Comparison of ENCODE assay signal across 33 cellular contexts in genomic region chr6:147684906-147685305, GRCh38.
"Had no signal": no experiment of that assay in that cellular context is flagged by ENCODE, and none has a peak within 500 bp of the region (broad histone marks: within the 10 kb centered on the region; RNA-seq: fewer than 3 reads in every experiment).

No MANE protein-coding gene starts in this region.

- H3K27me3 ChIP-seq: ascending aorta had no signal

- H3K36me3 ChIP-seq: ascending aorta had no signal

- H3K9me3 ChIP-seq: ascending aorta had no signal

- H3K4me3 Mint-ChIP-seq: activated B cell treated with CpG ODN at 0.5 μM for 24 hours; activated CD4-positive, alpha-beta memory T cell treated with anti-CD3 and anti-CD28 coated beads for 36 hours; activated CD4-positive, alpha-beta T cell treated with anti-CD3 and anti-CD28 coated beads, Interleukin-2, amount 10 ng/mL, durations not matched to agents 24 days and 14 days; activated CD8-positive, alpha-beta T cell treated with anti-CD3 and anti-CD28 coated beads for 36 hours; activated naive CD4-positive, alpha-beta T cell treated with anti-CD3 and anti-CD28 coated beads for 36 hours; activated naive CD8-positive, alpha-beta T cell treated with anti-CD3 and anti-CD28 coated beads for 36 hours; activated T-cell treated with anti-CD3 and anti-CD28 coated beads, Interleukin-2, amount 50 U/mL, for 4 hours; activated T-cell treated with anti-CD3 and anti-CD28 coated beads, Interleukin-2, amount 50 U/mL, for 72 hours; activated T-helper 1 cell treated with anti-CD3 and anti-CD28 coated beads, Interleukin-12 subunit alpha, Interleukin-12 subunit beta, Interleukin-2, Interleukin-4 antibody, amounts not matched to agents 30 ng/mL and 10 ng/mL and 1 ng/mL, durations not matched to agents 14 hours and 24 hours and 36 hours; activated T-helper 17 cell treated with anti-CD3 and anti-CD28 coated beads, Interleukin-2, amount 50 U/mL, for 72 hours; brain; T-helper 1 cell treated with Interleukin-12 subunit alpha and Interleukin-12 subunit beta and Interleukin-4 antibody, amounts not matched to agents 30 μg/mL and 1 μg/mL, for 36 hours; T-helper 2 cell treated with Interferon-gamma antibody and Interleukin-4, amounts not matched to agents 5 μg/mL and 100 μg/mL, for 36 hours had no signal

- H3K27me3 Mint-ChIP-seq: activated B cell treated with CpG ODN at 0.5 μM for 24 hours; activated CD4-positive, alpha-beta memory T cell treated with anti-CD3 and anti-CD28 coated beads for 36 hours; activated CD4-positive, alpha-beta T cell treated with anti-CD3 and anti-CD28 coated beads, Interleukin-2, amount 10 ng/mL, durations not matched to agents 24 days and 14 days; activated naive CD8-positive, alpha-beta T cell treated with anti-CD3 and anti-CD28 coated beads for 36 hours; activated T-helper 17 cell treated with anti-CD3 and anti-CD28 coated beads, Interleukin-2, amount 50 U/mL, for 72 hours; brain had no signal

- H3K27ac Mint-ChIP-seq: activated B cell treated with CpG ODN at 0.5 μM for 24 hours; activated CD4-positive, alpha-beta memory T cell treated with anti-CD3 and anti-CD28 coated beads for 36 hours; activated CD4-positive, alpha-beta T cell treated with anti-CD3 and anti-CD28 coated beads, Interleukin-2, amount 10 ng/mL, durations not matched to agents 24 days and 14 days; activated CD8-positive, alpha-beta T cell treated with anti-CD3 and anti-CD28 coated beads for 36 hours; activated naive CD4-positive, alpha-beta T cell treated with anti-CD3 and anti-CD28 coated beads for 36 hours; activated naive CD4-positive, alpha-beta T cell treated with anti-CD3 and anti-CD28 coated beads, Interleukin-2, amount 50 U/mL, for 72 hours; activated naive CD8-positive, alpha-beta T cell treated with anti-CD3 and anti-CD28 coated beads for 36 hours; activated T-cell treated with anti-CD3 and anti-CD28 coated beads, Interleukin-2, amount 50 U/mL, for 72 hours; activated T-helper 1 cell treated with anti-CD3 and anti-CD28 coated beads, Interleukin-12 subunit alpha, Interleukin-12 subunit beta, Interleukin-2, Interleukin-4 antibody, amounts not matched to agents 30 ng/mL and 10 ng/mL and 1 ng/mL, durations not matched to agents 14 hours and 24 hours and 36 hours; activated T-helper 17 cell treated with anti-CD3 and anti-CD28 coated beads, Interleukin-2, amount 50 U/mL, for 72 hours; brain; T-helper 1 cell treated with Interleukin-12 subunit alpha and Interleukin-12 subunit beta and Interleukin-4 antibody, amounts not matched to agents 30 μg/mL and 1 μg/mL, for 36 hours; T-helper 2 cell treated with Interferon-gamma antibody and Interleukin-4, amounts not matched to agents 5 μg/mL and 100 μg/mL, for 36 hours had no signal

- DNase-seq: activated B cell treated with CpG ODN at 0.5 μM for 24 hours; activated CD4-positive, alpha-beta memory T cell treated with anti-CD3 and anti-CD28 coated beads for 36 hours; activated CD4-positive, alpha-beta T cell treated with anti-CD3 and anti-CD28 coated beads for 4 hours; activated CD4-positive, alpha-beta T cell treated with anti-CD3 and anti-CD28 coated beads, Interleukin-2, amount 10 ng/mL, durations not matched to agents 24 days and 14 days; activated CD4-positive, alpha-beta T cell treated with anti-CD3 and anti-CD28 coated beads, Interleukin-2, amount 50 U/mL, for 1 hour; activated CD4-positive, alpha-beta T cell treated with anti-CD3 and anti-CD28 coated beads, Interleukin-2, amount 50 U/mL, for 4 hours; activated CD8-positive, alpha-beta memory T cell treated with anti-CD3 and anti-CD28 coated beads, Interleukin-2, amount 50 U/mL, for 4 hours; activated CD8-positive, alpha-beta T cell treated with anti-CD3 and anti-CD28 coated beads for 36 hours; activated effector memory CD4-positive, alpha-beta T cell treated with anti-CD3 and anti-CD28 coated beads, Interleukin-2, amount 50 U/mL, for 16 hours; activated gamma-delta T cell treated with Interleukin-2 at 50 U/mL for 16 hours; activated naive CD4-positive, alpha-beta T cell; activated naive CD4-positive, alpha-beta T cell treated with anti-CD3 and anti-CD28 coated beads for 36 hours; activated naive CD4-positive, alpha-beta T cell treated with anti-CD3 and anti-CD28 coated beads, Interleukin-2, amount 50 U/mL, for 16 hours; activated naive CD8-positive, alpha-beta T cell treated with anti-CD3 and anti-CD28 coated beads for 36 hours; activated T-cell treated with anti-CD3 and anti-CD28 coated beads for 4 hours; activated T-cell treated with anti-CD3 and anti-CD28 coated beads, Interleukin-2, amount 50 U/mL, for 1 hour; activated T-cell treated with anti-CD3 and anti-CD28 coated beads, Interleukin-2, amount 50 U/mL, for 4 hours; activated T-cell treated with anti-CD3 and anti-CD28 coated beads, Interleukin-2, amount 50 U/mL, for 72 hours; amygdala; anterior cingulate cortex; central memory CD4-positive, alpha-beta T cell; SW 1271; T-helper 1 cell; T-helper 2 cell; T-helper 9 cell had no signal

- H3K4me3 ChIP-seq: ascending aorta had no signal

- H3K36me3 Mint-ChIP-seq: activated CD4-positive, alpha-beta memory T cell treated with anti-CD3 and anti-CD28 coated beads for 36 hours; activated naive CD4-positive, alpha-beta T cell treated with anti-CD3 and anti-CD28 coated beads, Interleukin-2, amount 50 U/mL, for 72 hours; activated naive CD8-positive, alpha-beta T cell treated with anti-CD3 and anti-CD28 coated beads for 36 hours; brain had no signal

- H3K4me1 Mint-ChIP-seq: activated B cell treated with CpG ODN at 0.5 μM for 24 hours; activated CD4-positive, alpha-beta T cell treated with anti-CD3 and anti-CD28 coated beads, Interleukin-2, amount 10 ng/mL, durations not matched to agents 24 days and 14 days; activated naive CD8-positive, alpha-beta T cell treated with anti-CD3 and anti-CD28 coated beads for 36 hours; activated T-helper 17 cell treated with anti-CD3 and anti-CD28 coated beads, Interleukin-2, amount 50 U/mL, for 72 hours had no signal

- H3K27ac ChIP-seq: ascending aorta, VCaP had no signal

- H3K9me3 Mint-ChIP-seq: activated B cell treated with CpG ODN at 0.5 μM for 24 hours; activated CD4-positive, alpha-beta memory T cell treated with anti-CD3 and anti-CD28 coated beads for 36 hours; activated CD4-positive, alpha-beta T cell treated with anti-CD3 and anti-CD28 coated beads, Interleukin-2, amount 10 ng/mL, durations not matched to agents 24 days and 14 days; activated CD8-positive, alpha-beta T cell treated with anti-CD3 and anti-CD28 coated beads for 36 hours; activated naive CD4-positive, alpha-beta T cell treated with anti-CD3 and anti-CD28 coated beads for 36 hours; activated naive CD8-positive, alpha-beta T cell treated with anti-CD3 and anti-CD28 coated beads for 36 hours; activated T-cell treated with anti-CD3 and anti-CD28 coated beads, Interleukin-2, amount 50 U/mL, for 4 hours; activated T-cell treated with anti-CD3 and anti-CD28 coated beads, Interleukin-2, amount 50 U/mL, for 72 hours; activated T-helper 1 cell treated with anti-CD3 and anti-CD28 coated beads, Interleukin-12 subunit alpha, Interleukin-12 subunit beta, Interleukin-2, Interleukin-4 antibody, amounts not matched to agents 30 ng/mL and 10 ng/mL and 1 ng/mL, durations not matched to agents 14 hours and 24 hours and 36 hours; activated T-helper 17 cell treated with anti-CD3 and anti-CD28 coated beads, Interleukin-2, amount 50 U/mL, for 72 hours; T-helper 1 cell treated with Interleukin-12 subunit alpha and Interleukin-12 subunit beta and Interleukin-4 antibody, amounts not matched to agents 30 μg/mL and 1 μg/mL, for 36 hours; T-helper 2 cell treated with Interferon-gamma antibody and Interleukin-4, amounts not matched to agents 5 μg/mL and 100 μg/mL, for 36 hours had no signal

- H3K4me1 ChIP-seq: ascending aorta had no signal
